ENCODE assay signal across 10 cellular contexts in the genomic region with DNA sequence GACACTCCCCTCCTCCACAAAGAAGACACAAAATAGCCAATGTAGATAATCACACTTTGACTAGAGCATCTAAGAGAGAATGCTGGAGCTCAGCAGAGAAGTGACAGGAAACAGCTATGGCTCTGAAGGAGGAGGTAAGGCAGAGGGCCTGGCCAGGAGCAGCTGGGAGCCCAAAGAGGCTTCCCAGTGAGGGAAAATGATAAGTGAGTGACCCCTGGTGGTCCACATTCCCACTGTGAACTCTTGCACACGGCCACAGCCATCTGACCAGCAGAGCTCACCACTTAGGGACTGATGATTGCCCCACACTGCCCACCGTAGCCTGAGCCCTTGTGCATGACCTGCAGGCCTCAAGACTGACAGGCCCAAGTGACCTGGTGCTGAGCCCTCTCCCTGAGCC.
DNase-seq lines count a peak whose midpoint lies in the region; ATAC-seq and TF ChIP-seq lines count a peak whose summit lies in the region.
"Had no signal": no experiment of that assay in that cellular context is flagged by ENCODE, and none has a peak within 500 bp of the region (broad histone marks: within the 10 kb centered on the region; RNA-seq: fewer than 3 reads in every experiment).

No MANE protein-coding gene starts in this region.

- no peaks in the 10 kb centered on the region for H3K9me3 ChIP-seq in right atrium auricular region

- H3K36me3 ChIP-seq in right atrium auricular region = no peaks in the 10 kb centered on the region

- no peak overlapping the region for H3K27ac Mint-ChIP-seq in neural crest cell (ENCODE audit: unreplicated experiment)
- no peak overlapping the region for H3K27ac Mint-ChIP-seq in CD14-positive monocyte
- H3K27ac Mint-ChIP-seq: activated naive CD4-positive, alpha-beta T cell treated with anti-CD3 and anti-CD28 coated beads, Interleukin-2, amount 50 U/mL, for 72 hours had no signal

- H3K4me1 ChIP-seq in right atrium auricular region = no peaks in the 10 kb centered on the region

- peak; percentile 67 for ATAC-seq in GM18861 (IDR thresholded peaks at IDR 0.05; ENCODE audit: unreplicated experiment)
- peak; percentile 63 for ATAC-seq in GM21825 (IDR thresholded peaks at IDR 0.05; ENCODE audit: unreplicated experiment)
- peak; percentile 66 for ATAC-seq in HG03457 (IDR thresholded peaks at IDR 0.05; ENCODE audit: unreplicated experiment)
- ATAC-seq: activated naive CD4-positive, alpha-beta T cell treated with anti-CD3 and anti-CD28 coated beads, Interleukin-2, amount 50 U/mL, for 72 hours had no signal

- H3K27ac ChIP-seq in right atrium auricular region = no peak overlapping the region
- H3K27ac ChIP-seq: VCaP had no signal

- intact Hi-C loops in CD14-positive monocyte (cut with micrococcal nuclease) = no loop called here

- no peaks in the 10 kb centered on the region for H3K27me3 Mint-ChIP-seq in neural crest cell (ENCODE audit: low read depth)
- H3K27me3 Mint-ChIP-seq in CD14-positive monocyte (ENCODE audit: low read depth in 3 of 3) = no peaks in the 10 kb centered on the region

- H3K4me3 Mint-ChIP-seq in neural crest cell (no peak overlapping the region), CD14-positive monocyte (no peak overlapping the region)

- peaks cover 2% of the 10 kb centered on the region for H3K9me3 Mint-ChIP-seq in neural crest cell
- peaks cover 0 to 7% (median 1%) of the 10 kb centered on the region in 7 donors for H3K9me3 Mint-ChIP-seq in CD14-positive monocyte

- DNase-seq in neural crest cell (ENCODE audit: low read depth, low spot score) = peak; percentile 20
- no peak for DNase-seq in NCI-H446 (lab: John Stamatoyannopoulos, UW)
- DNase-seq in CD14-positive monocyte (ENCODE audit: low spot score) = no peak
- no peak for DNase-seq in medulla oblongata (ENCODE audit: extremely low spot score)
- DNase-seq in right atrium auricular region (ENCODE audit: low spot score) = no peak

- H3K4me3 ChIP-seq in right atrium auricular region = no peak overlapping the region

- H3K27me3 ChIP-seq in right atrium auricular region = no peaks in the 10 kb centered on the region

- H3K36me3 Mint-ChIP-seq in neural crest cell (ENCODE audit: low read depth) (no peaks in the 10 kb centered on the region), CD14-positive monocyte (no peaks in the 10 kb centered on the region)

- no peaks in the 10 kb centered on the region for H3K4me1 Mint-ChIP-seq in neural crest cell
- no peaks in the 10 kb centered on the region for H3K4me1 Mint-ChIP-seq in CD14-positive monocyte

- no peak for TF ChIP-seq CTCF in neural crest cell (conservative IDR thresholded peaks at IDR 0.05)
- no peak for TF ChIP-seq CTCF in CD14-positive monocyte (IDR thresholded peaks at IDR 0.05)
- TF ChIP-seq CTCF in right atrium auricular region (IDR thresholded peaks at IDR 0.05) = no peak
